ENCODE assay signal across 33 cellular contexts in the genomic region with DNA sequence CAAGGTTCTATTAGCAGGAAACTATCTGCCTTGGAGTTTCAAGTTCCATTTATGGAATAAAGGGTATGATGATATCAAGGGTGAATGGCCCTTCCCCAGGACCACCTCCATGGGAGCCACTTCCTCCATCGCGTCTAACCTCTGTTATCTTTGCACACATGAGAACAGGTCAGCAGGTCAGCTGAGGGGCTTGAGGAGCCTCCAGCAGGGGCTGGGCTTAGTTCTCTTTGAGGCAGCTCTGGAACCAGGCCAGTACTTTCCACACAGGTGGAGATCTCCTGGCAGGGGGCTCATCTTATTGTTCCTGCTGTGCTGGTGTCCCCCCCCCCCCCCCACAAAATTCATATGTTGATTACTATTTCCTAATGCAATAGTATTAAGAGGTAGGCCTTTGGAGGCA.
"Had no signal": no experiment of that assay in that cellular context is flagged by ENCODE, and none has a peak within 500 bp of the region (broad histone marks: within the 10 kb centered on the region; RNA-seq: fewer than 3 reads in every experiment).

No MANE protein-coding gene starts in this region.

- H3K4me3 ChIP-seq: adrenal gland, PC-9 had no signal

- H3K36me3 Mint-ChIP-seq: activated CD4-positive, alpha-beta memory T cell treated with anti-CD3 and anti-CD28 coated beads for 36 hours; activated naive CD4-positive, alpha-beta T cell treated with anti-CD3 and anti-CD28 coated beads, Interleukin-2, amount 50 U/mL, for 72 hours; brain; T-cell had no signal

- H3K9me3 ChIP-seq: adrenal gland had no signal

- H3K27ac Mint-ChIP-seq: activated B cell treated with CpG ODN at 0.5 μM for 24 hours; activated CD4-positive, alpha-beta memory T cell treated with anti-CD3 and anti-CD28 coated beads for 36 hours; activated naive CD4-positive, alpha-beta T cell treated with anti-CD3 and anti-CD28 coated beads for 36 hours; activated naive CD4-positive, alpha-beta T cell treated with anti-CD3 and anti-CD28 coated beads, Interleukin-2, amount 50 U/mL, for 72 hours; activated T-helper 1 cell treated with anti-CD3 and anti-CD28 coated beads, Interleukin-12 subunit alpha, Interleukin-12 subunit beta, Interleukin-2, Interleukin-4 antibody, amounts not matched to agents 30 ng/mL and 10 ng/mL and 1 ng/mL, durations not matched to agents 14 hours and 24 hours and 36 hours; T-cell; T-helper 17 cell had no signal

- H2AFZ ChIP-seq: PC-9 had no signal

- H3K36me3 ChIP-seq: adrenal gland had no signal

- H3K4me2 ChIP-seq: PC-9 had no signal

- H3K9me3 Mint-ChIP-seq: activated B cell treated with CpG ODN at 0.5 μM for 24 hours; activated CD4-positive, alpha-beta memory T cell treated with anti-CD3 and anti-CD28 coated beads for 36 hours; activated naive CD4-positive, alpha-beta T cell treated with anti-CD3 and anti-CD28 coated beads for 36 hours; activated naive CD4-positive, alpha-beta T cell treated with anti-CD3 and anti-CD28 coated beads, Interleukin-2, amount 50 U/mL, for 72 hours; activated T-cell treated with anti-CD3 and anti-CD28 coated beads, Interleukin-2, amount 50 U/mL, for 4 hours; activated T-helper 1 cell treated with anti-CD3 and anti-CD28 coated beads, Interleukin-12 subunit alpha, Interleukin-12 subunit beta, Interleukin-2, Interleukin-4 antibody, amounts not matched to agents 30 ng/mL and 10 ng/mL and 1 ng/mL, durations not matched to agents 14 hours and 24 hours and 36 hours; T-cell had no signal

- DNase-seq: activated B cell treated with CpG ODN at 0.5 μM for 24 hours; activated CD4-positive, alpha-beta memory T cell treated with anti-CD3 and anti-CD28 coated beads for 36 hours; activated CD4-positive, alpha-beta T cell treated with anti-CD3 and anti-CD28 coated beads for 4 hours; activated CD4-positive, alpha-beta T cell treated with anti-CD3 and anti-CD28 coated beads, Interleukin-2, amount 50 U/mL, for 1 hour; activated CD4-positive, CD25-positive, alpha-beta regulatory T cell treated with anti-CD3 and anti-CD28 coated beads, Interleukin-2, amount 50 U/mL, for 72 hours; activated gamma-delta T cell treated with Interleukin-2 at 50 U/mL for 16 hours; activated naive CD4-positive, alpha-beta T cell treated with anti-CD3 and anti-CD28 coated beads for 36 hours; activated T-cell treated with anti-CD3 and anti-CD28 coated beads for 4 hours; activated T-cell treated with anti-CD3 and anti-CD28 coated beads, Interleukin-2, amount 50 U/mL, for 4 hours; anterior cingulate cortex; central memory CD4-positive, alpha-beta T cell; Karpas-422; KBM-7; NCI-H1105; NCI-H1417 treated with DMSO at 0.1 percent for 48 hours; NCI-H1694 treated with DMSO at 0.1 percent for 48 hours; NCI-H2029; NCI-H2171; NCI-H510A; NCI-H526; NCI-H748 treated with DMSO at 0.1 percent for 48 hours; NK-92 treated with Interleukin-12 subunit alpha and Interleukin-12 subunit beta, amount 100 ng/mL, for 24 hours; PC-9; SIG-M5; T-cell; T-helper 17 cell; T-helper 9 cell had no signal

- H3K4me1 Mint-ChIP-seq: activated B cell treated with CpG ODN at 0.5 μM for 24 hours, T-cell had no signal

- H3K27me3 ChIP-seq: adrenal gland had no signal

- H3K27ac ChIP-seq: adrenal gland, PC-9, RWPE1, VCaP had no signal

- H3K4me1 ChIP-seq: adrenal gland had no signal

- H3K4me3 Mint-ChIP-seq: activated B cell treated with CpG ODN at 0.5 μM for 24 hours; activated CD4-positive, alpha-beta memory T cell treated with anti-CD3 and anti-CD28 coated beads for 36 hours; activated naive CD4-positive, alpha-beta T cell treated with anti-CD3 and anti-CD28 coated beads for 36 hours; activated T-cell treated with anti-CD3 and anti-CD28 coated beads, Interleukin-2, amount 50 U/mL, for 4 hours; activated T-helper 1 cell treated with anti-CD3 and anti-CD28 coated beads, Interleukin-12 subunit alpha, Interleukin-12 subunit beta, Interleukin-2, Interleukin-4 antibody, amounts not matched to agents 30 ng/mL and 10 ng/mL and 1 ng/mL, durations not matched to agents 14 hours and 24 hours and 36 hours; brain; T-cell had no signal
